27 cellular contexts compared by ENCODE assay signal in the genomic region with DNA sequence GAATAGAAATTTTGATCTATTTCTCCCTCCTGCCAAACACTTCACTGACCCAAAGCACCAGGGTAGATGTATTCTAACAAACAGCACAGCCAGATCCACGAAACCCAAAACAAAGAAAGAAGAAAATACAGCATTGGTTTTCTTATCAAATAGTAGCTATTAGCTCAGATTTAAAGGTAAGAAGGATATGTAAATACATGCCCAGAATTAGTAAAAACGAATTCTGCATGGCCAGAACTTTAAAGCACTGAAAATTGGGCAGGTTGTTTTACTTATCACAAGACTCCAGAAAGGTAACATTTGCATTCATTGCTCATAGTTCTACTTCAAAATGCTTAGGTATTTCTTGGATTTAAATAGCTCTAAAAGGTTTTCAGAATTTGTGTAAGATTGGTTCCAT.
"Had no signal": no experiment of that assay in that cellular context is flagged by ENCODE, and none has a peak within 500 bp of the region (broad histone marks: within the 10 kb centered on the region; RNA-seq: fewer than 3 reads in every experiment).

No MANE protein-coding gene starts in this region.

- DNase-seq: occipital lobe; ovary; posterior cingulate gyrus; psoas muscle; right cardiac atrium; right lobe of liver; sigmoid colon; small intestine; stimulated activated CD4-positive, alpha-beta T cell treated with anti-CD3 and anti-CD28 coated beads, Interleukin-15, amount 100 ng/mL, for 24 hours; stimulated activated CD4-positive, alpha-beta T cell treated with anti-CD3 and anti-CD28 coated beads, Interleukin-2, amount 100 ng/mL, for 24 hours; stimulated activated CD4-positive, alpha-beta T cell treated with anti-CD3 and anti-CD28 coated beads, Interleukin-2, amount 100 ng/mL, for 48 hours; stimulated activated CD4-positive, alpha-beta T cell treated with anti-CD3 and anti-CD28 coated beads, Interleukin-4, amount 100 ng/mL, for 24 hours; stimulated activated naive B cell treated with anti-CD40 and anti-IgM and Interleukin-4, amounts not matched to agents 10 μg/mL and 1 μg/mL and 100 μg/mL, for 72 hours; stimulated activated naive CD4-positive, alpha-beta T cell treated with Interleukin-2 at 50 U/mL for 16 hours; stomach; thyroid gland; trophoblast cell; upper lobe of left lung had no signal

- H3K4me3 Mint-ChIP-seq: natural killer cell treated with Interleukin-12 subunit alpha and Interleukin-12 subunit beta and Interleukin-15 and Interleukin-18, amount 100 ng/mL, for 72 hours; neural progenitor cell; stimulated activated effector memory CD8-positive, alpha-beta T cell treated with anti-CD3 and anti-CD28 coated beads, Interleukin-12 subunit alpha, Interleukin-12 subunit beta, amount 100 ng/mL, for 72 hours; stimulated activated naive B cell treated with anti-CD40 and anti-IgM and Interleukin-4, amounts not matched to agents 10 μg/mL and 1 μg/mL and 100 μg/mL, for 72 hours; stimulated activated naive CD8-positive, alpha-beta T cell treated with anti-CD3 and anti-CD28 coated beads, Interleukin-15, Interleukin-2, amounts not matched to agents 100 ng/mL and 50 ng/mL, for 24 hours had no signal

- H3K9me3 Mint-ChIP-seq: natural killer cell treated with Interleukin-12 subunit alpha and Interleukin-12 subunit beta and Interleukin-15 and Interleukin-18, amount 100 ng/mL, for 72 hours; neural progenitor cell; stimulated activated effector memory CD8-positive, alpha-beta T cell treated with anti-CD3 and anti-CD28 coated beads, Interleukin-12 subunit alpha, Interleukin-12 subunit beta, amount 100 ng/mL, for 72 hours; stimulated activated naive B cell treated with anti-CD40 and anti-IgM and Interleukin-4, amounts not matched to agents 10 μg/mL and 1 μg/mL and 100 μg/mL, for 72 hours; stimulated activated naive CD8-positive, alpha-beta T cell treated with anti-CD3 and anti-CD28 coated beads, Interleukin-15, Interleukin-2, amounts not matched to agents 100 ng/mL and 50 ng/mL, for 24 hours had no signal

- H3K27me3 Mint-ChIP-seq: natural killer cell treated with Interleukin-12 subunit alpha and Interleukin-12 subunit beta and Interleukin-15 and Interleukin-18, amount 100 ng/mL, for 72 hours; progenitor cell of endocrine pancreas; stimulated activated naive B cell treated with anti-CD40 and anti-IgM and Interleukin-4, amounts not matched to agents 10 μg/mL and 1 μg/mL and 100 μg/mL, for 72 hours; stimulated activated naive CD8-positive, alpha-beta T cell treated with anti-CD3 and anti-CD28 coated beads, Interleukin-15, Interleukin-2, amounts not matched to agents 100 ng/mL and 50 ng/mL, for 24 hours had no signal

- H3K27ac Mint-ChIP-seq: natural killer cell treated with Interleukin-12 subunit alpha and Interleukin-12 subunit beta and Interleukin-15 and Interleukin-18, amount 100 ng/mL, for 72 hours; neural progenitor cell; progenitor cell of endocrine pancreas; stimulated activated effector memory CD8-positive, alpha-beta T cell treated with anti-CD3 and anti-CD28 coated beads, Interleukin-12 subunit alpha, Interleukin-12 subunit beta, amount 100 ng/mL, for 72 hours; stimulated activated naive B cell treated with anti-CD40 and anti-IgM and Interleukin-4, amounts not matched to agents 10 μg/mL and 1 μg/mL and 100 μg/mL, for 72 hours; stimulated activated naive CD8-positive, alpha-beta T cell treated with anti-CD3 and anti-CD28 coated beads, Interleukin-15, Interleukin-2, amounts not matched to agents 100 ng/mL and 50 ng/mL, for 24 hours had no signal

- H3K27ac ChIP-seq: neural progenitor cell, ovary, parathyroid adenoma, psoas muscle, right lobe of liver, sigmoid colon, stomach, thoracic aorta, thyroid gland, tibial nerve, upper lobe of left lung, vagina had no signal

- ATAC-seq: natural killer cell treated with Interleukin-12 subunit alpha and Interleukin-12 subunit beta and Interleukin-15 and Interleukin-18, amount 100 ng/mL, for 72 hours; psoas muscle; right cardiac atrium; right lobe of liver; stimulated activated effector memory CD8-positive, alpha-beta T cell treated with anti-CD3 and anti-CD28 coated beads, Interleukin-12 subunit alpha, Interleukin-12 subunit beta, amount 100 ng/mL, for 72 hours; stimulated activated naive B cell treated with anti-CD40 and anti-IgM and Interleukin-4, amounts not matched to agents 10 μg/mL and 1 μg/mL and 100 μg/mL, for 72 hours had no signal
